In the genomic region with DNA sequence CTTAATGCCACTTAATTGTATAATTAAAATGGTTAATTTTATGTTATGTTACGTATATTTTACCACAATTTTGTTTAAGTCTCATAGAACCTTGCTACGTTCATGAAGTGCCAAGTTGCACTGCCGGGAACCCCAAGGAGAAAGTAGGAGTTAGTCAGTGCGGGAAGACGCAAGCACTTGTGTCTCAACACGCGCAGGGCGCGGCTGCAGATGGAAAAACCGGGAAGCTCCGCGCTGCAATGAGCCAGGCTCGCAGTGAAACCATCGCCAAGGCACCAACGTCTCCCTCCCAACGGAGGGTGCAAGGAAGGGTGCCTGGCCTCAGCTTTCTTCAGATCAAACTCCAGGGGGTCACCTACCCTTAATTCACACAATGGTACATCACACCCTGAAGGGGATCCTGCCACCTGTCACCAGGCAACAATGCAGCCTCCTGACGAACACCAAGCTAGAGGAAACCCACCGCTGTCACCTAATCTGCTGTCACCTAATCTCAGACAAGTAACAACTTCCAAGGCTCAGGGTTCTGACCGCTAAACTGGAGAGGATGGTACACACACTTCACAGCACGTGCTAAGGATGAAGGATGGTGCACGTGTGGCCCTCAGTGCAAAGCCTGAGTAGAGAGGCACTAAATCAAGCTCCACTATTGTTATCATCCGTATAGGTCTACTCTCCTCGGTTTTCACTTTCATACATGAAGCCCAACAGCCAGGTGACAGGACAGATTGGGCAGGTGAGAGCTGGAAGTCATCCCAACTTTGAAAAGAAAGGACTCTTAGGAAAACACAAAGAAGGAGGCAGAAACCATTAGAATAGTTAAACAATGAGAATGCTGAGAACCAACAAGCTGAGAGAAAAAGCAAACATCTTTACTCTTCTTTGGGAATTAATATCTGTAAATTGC, we compare ENCODE assay signal across 27 cellular contexts. TPM values are rescaled to one million over a fixed set of nuclear protein-coding genes. Genes with fewer than 3 reads are reported as not detected.
DNase-seq lines count a peak whose midpoint lies in the region; ATAC-seq, FAIRE-seq and TF ChIP-seq lines count a peak whose summit lies in the region.
"Had no signal": no experiment of that assay in that cellular context is flagged by ENCODE, and none has a peak within 500 bp of the region (broad histone marks: within the 10 kb centered on the region; RNA-seq: fewer than 3 reads in every experiment).

No MANE protein-coding gene starts in this region.

- H3K4me1 Mint-ChIP-seq in H9 = peaks cover 41 to 48% of the 10 kb centered on the region in 2 experiments
- H3K4me1 Mint-ChIP-seq: stimulated activated naive CD8-positive, alpha-beta T cell treated with anti-CD3 and anti-CD28 coated beads, Interleukin-15, amount 100 ng/mL, for 72 hours had no signal

- H3K27me3 Mint-ChIP-seq in H9 (ENCODE audit: low read depth) = no peaks in the 10 kb centered on the region
- H3K27me3 Mint-ChIP-seq: brain; stimulated activated naive CD8-positive, alpha-beta T cell treated with anti-CD3 and anti-CD28 coated beads, Interleukin-15, amount 100 ng/mL, for 72 hours had no signal

- no peak overlapping the region for H3K4me3 Mint-ChIP-seq in H9
- H3K4me3 Mint-ChIP-seq: activated naive CD4-positive, alpha-beta T cell treated with anti-CD3 and anti-CD28 coated beads for 36 hours; activated T-helper 1 cell treated with anti-CD3 and anti-CD28 coated beads, Interleukin-12 subunit alpha, Interleukin-12 subunit beta, Interleukin-2, Interleukin-4 antibody, amounts not matched to agents 30 ng/mL and 10 ng/mL and 1 ng/mL, durations not matched to agents 14 hours and 24 hours and 36 hours; brain; CD4-positive, alpha-beta T cell; stimulated activated naive CD8-positive, alpha-beta T cell treated with anti-CD3 and anti-CD28 coated beads, Interleukin-15, amount 100 ng/mL, for 72 hours had no signal

- H3K18ac ChIP-seq in H9 (ENCODE audit: insufficient read length, low read depth, low read length) = no peak overlapping the region

- H3K27ac Mint-ChIP-seq in H9 = peak overlapping the region in 2 of 3 experiments; percentile 9 to 60; a peak in 2 of 7 replicates
- H3K27ac Mint-ChIP-seq: activated naive CD4-positive, alpha-beta T cell treated with anti-CD3 and anti-CD28 coated beads for 36 hours; activated T-helper 1 cell treated with anti-CD3 and anti-CD28 coated beads, Interleukin-12 subunit alpha, Interleukin-12 subunit beta, Interleukin-2, Interleukin-4 antibody, amounts not matched to agents 30 ng/mL and 10 ng/mL and 1 ng/mL, durations not matched to agents 14 hours and 24 hours and 36 hours; CD4-positive, alpha-beta T cell; stimulated activated naive CD8-positive, alpha-beta T cell treated with anti-CD3 and anti-CD28 coated beads, Interleukin-15, amount 100 ng/mL, for 72 hours had no signal

- H2BK5ac ChIP-seq in H9 (ENCODE audit: insufficient read length, low read length) = no peak overlapping the region

- H3K4me1 ChIP-seq in H9 (ENCODE audit: insufficient read depth, low read length) (peaks cover 8% of the 10 kb centered on the region; the same call in 1 of the 2 replicates), keratinocyte (ENCODE audit: control insufficient read depth, extremely low read depth, insufficient read depth, low read length) (peaks cover 46% of the 10 kb centered on the region)

- no peak for TF ChIP-seq CTCF in H9 (conservative IDR thresholded peaks at IDR 0.05)
- no peak for TF ChIP-seq CTCF in keratinocyte (optimal IDR thresholded peaks at IDR 0.05 in 1 of 3, IDR thresholded peaks at IDR 0.05 in 1 of 3, conservative IDR thresholded peaks at IDR 0.05 in 1 of 3; ENCODE audit: extremely low read depth in 1 of 3, insufficient read depth in 2 of 3, low read length in 3 of 3)

- no peak overlapping the region for H3T11ph ChIP-seq in H9 (ENCODE audit: low read length)

- no peak overlapping the region for H4K8ac ChIP-seq in H9 (replicated peaks; ENCODE audit: insufficient read length, low read depth, low read length)

- H3K4me2 ChIP-seq in H9 (ENCODE audit: insufficient read depth, insufficient read length, low read length) (no peak overlapping the region), keratinocyte (ENCODE audit: control insufficient read depth, extremely low read depth, insufficient read depth, low read depth, low read length) (peak overlapping the region; percentile 64)

- no peaks in the 10 kb centered on the region for H3K9me3 Mint-ChIP-seq in H9
- H3K9me3 Mint-ChIP-seq: activated naive CD4-positive, alpha-beta T cell treated with anti-CD3 and anti-CD28 coated beads for 36 hours; activated T-helper 1 cell treated with anti-CD3 and anti-CD28 coated beads, Interleukin-12 subunit alpha, Interleukin-12 subunit beta, Interleukin-2, Interleukin-4 antibody, amounts not matched to agents 30 ng/mL and 10 ng/mL and 1 ng/mL, durations not matched to agents 14 hours and 24 hours and 36 hours; brain; CD4-positive, alpha-beta T cell; stimulated activated naive CD8-positive, alpha-beta T cell treated with anti-CD3 and anti-CD28 coated beads, Interleukin-15, amount 100 ng/mL, for 72 hours had no signal

- peak overlapping the region in 1 of 3 experiments; percentile 12 for H3K4me3 ChIP-seq in keratinocyte (ENCODE audit: control insufficient read depth in 2 of 3, extremely low read depth in 1 of 3, insufficient read depth in 2 of 3, low read depth in 1 of 3, low read length in 3 of 3)
- H3K4me3 ChIP-seq: pancreas, tibial artery had no signal

- dilution Hi-C loops in keratinocyte (cut with MboI; ENCODE audit: extremely low pct_ligation_motif_present, low sequenced_read_pairs) = no loop called here

- H3K36me3 ChIP-seq in keratinocyte (ENCODE audit: control insufficient read depth in 2 of 2, extremely low read depth in 1 of 2, insufficient read depth in 2 of 2, low read length in 2 of 2) = no peaks in the 10 kb centered on the region
- H3K36me3 ChIP-seq: pancreas, tibial artery had no signal

- H3K4ac ChIP-seq in H9 (ENCODE audit: low read depth, low read length) = no peak overlapping the region

- H4K91ac ChIP-seq in H9 (ENCODE audit: insufficient read length, low read depth, low read length) = no peak overlapping the region

- no peak for ATAC-seq in left ventricle myocardium superior
- ATAC-seq: HCT116; pancreas; stimulated activated naive CD8-positive, alpha-beta T cell treated with anti-CD3 and anti-CD28 coated beads, Interleukin-15, amount 100 ng/mL, for 72 hours had no signal

- no peak overlapping the region; the same call in 1 of the 2 replicates for H3K14ac ChIP-seq in H9 (ENCODE audit: insufficient read depth, low read length)

- no peak overlapping the region for H2BK20ac ChIP-seq in H9 (ENCODE audit: low read depth, low read length, poor library complexity, severe bottlenecking)

- no peaks in the 10 kb centered on the region for H3K23me2 ChIP-seq in H9 (ENCODE audit: insufficient read length, low read depth, low read length, poor library complexity, severe bottlenecking)

- H2AFZ ChIP-seq in H9 (ENCODE audit: low read length) (no peak overlapping the region), keratinocyte (ENCODE audit: control insufficient read depth, low read length) (peak overlapping the region; percentile 9)

- no peaks in the 10 kb centered on the region for H3K27me3 ChIP-seq in H9 (ENCODE audit: insufficient read depth, low read length)
- H3K27me3 ChIP-seq in keratinocyte (ENCODE audit: control insufficient read depth, extremely low read depth, insufficient read depth, low read length) = no peaks in the 10 kb centered on the region
- H3K27me3 ChIP-seq: pancreas, tibial artery had no signal

- DNase-seq in DMS79 treated with DMSO at 0.1 percent for 48 hours (lab: John Stamatoyannopoulos, UW) (peak; percentile 2), DMS79 (lab: John Stamatoyannopoulos, UW) (no peak), H9 (no peak), NCI-H510A (lab: John Stamatoyannopoulos, UW) (peak; percentile 30), keratinocyte (ENCODE audit: low read depth, low spot score) (no peak), kidney tubule cell (ENCODE audit: low spot score) (no peak), left ventricle myocardium superior (no peak)
- DNase-seq in stimulated activated CD4-positive, alpha-beta T cell treated with anti-CD3 and anti-CD28 coated beads, Interleukin-12 subunit alpha, Interleukin-12 subunit beta, amount 100 ng/mL, for 4 hours = no peak
- DNase-seq: activated CD4-positive, alpha-beta T cell treated with anti-CD3 and anti-CD28 coated beads, Interleukin-2, amount 50 U/mL, for 48 hours; activated naive CD4-positive, alpha-beta T cell treated with anti-CD3 and anti-CD28 coated beads for 36 hours; AML-193; CD4-positive, alpha-beta T cell; NCI-H1694 treated with DMSO at 0.1 percent for 48 hours; NCI-H526; pancreas; RPMI8226; small intestine; stimulated activated CD4-positive, alpha-beta T cell treated with anti-CD3 and anti-CD28 coated beads, Interleukin-1b, Interleukin-23, amount 100 ng/mL, for 48 hours; stimulated activated CD8-positive, alpha-beta memory T cell treated with anti-CD3 and anti-CD28 coated beads, Interleukin-4, amount 100 ng/mL, for 48 hours; stimulated activated naive CD8-positive, alpha-beta T cell treated with anti-CD3 and anti-CD28 coated beads, Interleukin-15, amount 100 ng/mL, for 72 hours; T-helper 1 cell; tibial artery had no signal

- no peak overlapping the region for H3K56ac ChIP-seq in H9 (ENCODE audit: insufficient read length, low read depth, low read length)

- intact Hi-C loops in left ventricle myocardium superior (cut with micrococcal nuclease) = no loop called here

- peaks cover 4% of the 10 kb centered on the region for H3K79me1 ChIP-seq in H9 (ENCODE audit: insufficient read depth, low read depth, low read length, poor library complexity, severe bottlenecking)

- H3K9ac ChIP-seq in H9 (ENCODE audit: extremely low read depth, insufficient read length, low read length) (no peak overlapping the region), keratinocyte (ENCODE audit: control insufficient read depth, extremely low read depth, insufficient read depth, low read length) (peak overlapping the region; percentile 50)

- no peaks in the 10 kb centered on the region for H3K36me3 Mint-ChIP-seq in H9 (ENCODE audit: insufficient read depth in 1 of 3, low read depth in 3 of 3)
- H3K36me3 Mint-ChIP-seq: brain had no signal

- no peak overlapping the region for H2BK15ac ChIP-seq in H9 (ENCODE audit: low read depth, low read length)

- no peak overlapping the region for H2AK5ac ChIP-seq in H9 (ENCODE audit: insufficient read length, low read length)

- FAIRE-seq in keratinocyte (lab: Jason Lieb, UNC) = peak; percentile 73
- FAIRE-seq: G401.6, islet of Langerhans, pancreas, small intestine had no signal

- WGBS in H9 (ENCODE audit: extremely low coverage, insufficient read length, low lambda C conversion rate) = no CpG with 5 or more reads among the region's 23 CpGs

- no peak overlapping the region for H3K27ac ChIP-seq in H9 (ENCODE audit: insufficient read length, low read depth, low read length)
- peak overlapping the region; percentile 54 for H3K27ac ChIP-seq in keratinocyte (ENCODE audit: control insufficient read depth, insufficient read depth, low read length)
- H3K27ac ChIP-seq: pancreas, tibial artery had no signal

- H3K9me3 ChIP-seq in H9 (ENCODE audit: control insufficient read depth, low read depth, low read length) = no peaks in the 10 kb centered on the region
- no peaks in the 10 kb centered on the region for H3K9me3 ChIP-seq in keratinocyte (ENCODE audit: control insufficient read depth, low read depth, low read length)
- H3K9me3 ChIP-seq: pancreas, tibial artery had no signal

- H4K5ac ChIP-seq in H9 (ENCODE audit: insufficient read length, low read depth, low read length) = no peak overlapping the region

- H2BK120ac ChIP-seq in H9 (ENCODE audit: low read depth, low read length, poor library complexity, severe bottlenecking) = no peak overlapping the region

- H3K9me1 ChIP-seq in keratinocyte (ENCODE audit: control insufficient read depth, extremely low read depth, insufficient read depth, low read length) = no peaks in the 10 kb centered on the region

- H2BK12ac ChIP-seq in H9 (ENCODE audit: insufficient read length, low read depth, low read length) = no peak overlapping the region

- peaks cover 12% of the 10 kb centered on the region; the same call in 1 of the 2 replicates for H3K79me2 ChIP-seq in H9 (ENCODE audit: insufficient read depth, low read length)
- peaks cover 29% of the 10 kb centered on the region for H3K79me2 ChIP-seq in keratinocyte (ENCODE audit: control insufficient read depth, insufficient read depth, low read length)

- H3K23ac ChIP-seq in H9 (ENCODE audit: insufficient read length, low read depth, low read length) = no peak overlapping the region

- H4K20me1 ChIP-seq in H9 (ENCODE audit: control insufficient read depth, insufficient read depth, insufficient read length) (no peaks in the 10 kb centered on the region), keratinocyte (ENCODE audit: control insufficient read depth, extremely low read depth, insufficient read depth, low read length) (no peaks in the 10 kb centered on the region)

RNA-seq across cellular contexts. Expression of a gene that starts 21.4 kb away (rescaled TPM):
- total RNA-seq in H9 (2021) (57.8 and 65.7 TPM in 2 replicates), left ventricle myocardium superior (37.5 TPM)
- polyA plus RNA-seq in keratinocyte = 8.0 to 11.2 TPM (median 10.9 TPM) in 3 replicates
- 4.3 TPM for polyA plus RNA-seq in keratinocyte (2011; ENCODE audit: low read depth)
- polyA plus RNA-seq in keratinocyte (2011; cell fraction: cytosol; rRNA removed) = 8.1 and 13.1 TPM in 2 replicates
- polyA plus RNA-seq in keratinocyte (2011; cell fraction: nucleus; rRNA removed) = 23.1 and 23.6 TPM in 2 replicates
- polyA plus RNA-seq in keratinocyte (2012; ENCODE audit: low replicate concordance) = 4.1 and 10.0 TPM in 2 replicates
- polyA minus RNA-seq in keratinocyte = 16.3 to 30.6 TPM (median 20.1 TPM) in 3 replicates
- 11.1 TPM for polyA minus RNA-seq in keratinocyte (2011; cell fraction: cytosol; rRNA and poly(A)+ RNA removed)
- polyA minus RNA-seq in keratinocyte (2011; cell fraction: nucleus; rRNA and poly(A)+ RNA removed) = 23.2 and 46.6 TPM in 2 replicates
- total RNA-seq: activated naive CD4-positive, alpha-beta T cell treated with anti-CD3 and anti-CD28 coated beads for 36 hours; CD4-positive, alpha-beta T cell had no signal

Comparison
In these comparisons a context has a peak if more than half of its experiments do, and no peak if none do; other contexts are left out.
1. DNase-seq: peak in DMS79 treated with DMSO at 0.1 percent for 48 hours (single experiment) and NCI-H510A (single experiment); none in DMS79 (single experiment), H9 (single experiment), keratinocyte (single experiment), kidney tubule cell (single experiment), left ventricle myocardium superior (single experiment) and stimulated activated CD4-positive, alpha-beta T cell treated with anti-CD3 and anti-CD28 coated beads, Interleukin-12 subunit alpha, Interleukin-12 subunit beta, amount 100 ng/mL, for 4 hours (single experiment).